ENCODE assay signal across 9 cellular contexts in genomic region chr3:39101022-39101689, GRCh38. TPM values are rescaled to one million over a fixed set of nuclear protein-coding genes. Genes with fewer than 3 reads are reported as not detected.
DNase-seq lines count a peak whose midpoint lies in the region; ATAC-seq and TF ChIP-seq lines count a peak whose summit lies in the region.
"Had no signal": no experiment of that assay in that cellular context is flagged by ENCODE, and none has a peak within 500 bp of the region (broad histone marks: within the 10 kb centered on the region; RNA-seq: fewer than 3 reads in every experiment).

No MANE protein-coding gene starts in this region.

- DNase-seq in DMS53 (lab: John Stamatoyannopoulos, UW) (peak; percentile 49), DMS53 treated with DMSO at 0.1 percent for 48 hours (lab: John Stamatoyannopoulos, UW; ENCODE audit: unreplicated experiment) (no peak), H4 (ENCODE audit: low spot score) (peak; percentile 20), NCI-H69 (lab: John Stamatoyannopoulos, UW) (peak; percentile 30), germinal center (ENCODE audit: low spot score) (peak; percentile 79), spleen (peak; percentile 85), omental fat pad (ENCODE audit: low spot score) (no peak)
- DNase-seq in activated T-cell treated with anti-CD3 and anti-CD28 coated beads, Interleukin-2, amount 50 U/mL, for 24 hours: peak; percentile 52

- TF ChIP-seq CTCF in spleen (IDR thresholded peaks at IDR 0.05 in 8 of 11, conservative IDR thresholded peaks at IDR 0.05 in 3 of 11) (peak; percentile 59 to 86 (median 76)), omental fat pad (IDR thresholded peaks at IDR 0.05) (no peak)

- H3K9me3 ChIP-seq in spleen: no peaks in the 10 kb centered on the region

- no peak overlapping the region for H3K4me3 Mint-ChIP-seq in activated T-cell treated with anti-CD3 and anti-CD28 coated beads, Interleukin-2, amount 50 U/mL, for 24 hours
- H3K4me3 Mint-ChIP-seq: activated naive CD8-positive, alpha-beta T cell had no signal

- TF ChIP-seq POLR2A in spleen (IDR thresholded peaks at IDR 0.05): no peak

- no peaks in the 10 kb centered on the region for H3K27me3 ChIP-seq in spleen (replicated peaks in 1 of 7)

- WGBS in spleen, 5 donors: 78 to 84% (median 83%) methylated on average over 5 of the region's 5 CpGs

- H3K4me1 Mint-ChIP-seq in activated T-cell treated with anti-CD3 and anti-CD28 coated beads, Interleukin-2, amount 50 U/mL, for 24 hours (ENCODE audit: low read depth): peaks cover 35% of the 10 kb centered on the region

- no peaks in the 10 kb centered on the region for H3K27me3 Mint-ChIP-seq in activated T-cell treated with anti-CD3 and anti-CD28 coated beads, Interleukin-2, amount 50 U/mL, for 24 hours
- H3K27me3 Mint-ChIP-seq: activated naive CD8-positive, alpha-beta T cell had no signal

- H3K4me3 ChIP-seq in spleen: no peak overlapping the region

- peaks cover 43% of the 10 kb centered on the region for H3K36me3 Mint-ChIP-seq in activated T-cell treated with anti-CD3 and anti-CD28 coated beads, Interleukin-2, amount 50 U/mL, for 24 hours (ENCODE audit: low read depth)

- intact Hi-C loops in spleen (cut with DNase I; ENCODE audit: low total_unique reads): loop anchor here (10.0 kb wide), 1 partner anchor 194 kb away; no protein-coding TSS in a partner anchor

- peaks cover 14 to 67% (median 38%) of the 10 kb centered on the region in 6 donors for H3K4me1 ChIP-seq in spleen

- peak overlapping the region in 2 of 8 donors; percentile 11 to 93 for H3K27ac ChIP-seq in spleen

- peaks cover 0 to 68% (median 44%) of the 10 kb centered on the region in 6 donors for H3K36me3 ChIP-seq in spleen

- no peaks in the 10 kb centered on the region for H3K9me3 Mint-ChIP-seq in activated T-cell treated with anti-CD3 and anti-CD28 coated beads, Interleukin-2, amount 50 U/mL, for 24 hours

- H3K27ac Mint-ChIP-seq in activated T-cell treated with anti-CD3 and anti-CD28 coated beads, Interleukin-2, amount 50 U/mL, for 24 hours: peak overlapping the region; percentile 65

- ATAC-seq in omental fat pad (ENCODE audit: low FRiP score): no peak

RNA-seq across cellular contexts. Expression of gene GORASP1, which starts 6.3 kb away (rescaled TPM):
- total RNA-seq in H4 (2014; rRNA removed; shearing (Covaris generic)): 12.3 and 24.4 TPM in 2 replicates
- total RNA-seq in spleen (10 to 100 TPM; 47.3 to 74.5 (median 65.5) TPM), omental fat pad (10 to 100 TPM; 38.7 to 56.4 (median 51.0) TPM)
- 10 to 100 TPM; 20.6 to 35.5 (median 26.3) TPM for polyA plus RNA-seq in spleen

RNA-seq across cellular contexts. Expression of gene TTC21A, which starts 6.3 kb away (rescaled TPM):
- 0.25 and 0.35 TPM in 2 replicates for total RNA-seq in H4 (2014; rRNA removed; shearing (Covaris generic))
- 10 to 100 TPM; 11.6 to 17.5 (median 13.2) TPM for total RNA-seq in spleen
- polyA plus RNA-seq in spleen: 10 to 100 TPM; 15.2 to 34.3 (median 18.6) TPM
- total RNA-seq in omental fat pad: 1 to 10 TPM; 2.6 to 9.9 (median 2.9) TPM

RNA-seq across cellular contexts. Expression of gene WDR48, which starts 49.3 kb away (rescaled TPM):
- 11.3 and 18.7 TPM in 2 replicates for total RNA-seq in H4 (2014; rRNA removed; shearing (Covaris generic))
- total RNA-seq in spleen (10 to 100 TPM; 32.7 to 45.0 (median 36.9) TPM), omental fat pad (10 to 100 TPM; 16.7 to 37.2 (median 22.7) TPM)
- 10 to 100 TPM; 11.1 to 13.4 (median 12.7) TPM for polyA plus RNA-seq in spleen

RNA-seq across cellular contexts. Expression of gene SCN11A, which starts 49.4 kb away (rescaled TPM):
- not detected in 2 replicates for total RNA-seq in H4 (2014; rRNA removed; shearing (Covaris generic))
- 1 to 10 TPM in 6 of 7 donors, under 1 TPM in 1; 0.65 to 6.0 (median 3.4) TPM for total RNA-seq in spleen
- polyA plus RNA-seq in spleen: 1 to 10 TPM in 2 of 3 donors, under 1 TPM in 1; 0.26 to 2.6 (median 1.5) TPM
- under 1 TPM; 0.31 to 0.63 (median 0.46) TPM for total RNA-seq in omental fat pad

RNA-seq across cellular contexts. Expression of gene CSRNP1, which starts 52.2 kb away (rescaled TPM):
- 3.8 and 4.3 TPM in 2 replicates for total RNA-seq in H4 (2014; rRNA removed; shearing (Covaris generic))
- total RNA-seq in spleen: 10 to 100 TPM; 18.2 to 57.0 (median 34.6) TPM
- polyA plus RNA-seq in spleen: 10 to 100 TPM in 2 of 3 donors, 1 to 10 TPM in 1; 7.1 to 15.1 (median 10.2) TPM
- 100 to 1,000 TPM in 2 of 4 donors, 10 to 100 TPM in 2; 52.0 to 321 (median 90.8) TPM for total RNA-seq in omental fat pad

Comparison
In these comparisons a context has a peak if more than half of its experiments do, and no peak if none do; other contexts are left out.
1. DNase-seq: peak in DMS53 (single experiment), H4 (single experiment), NCI-H69 (single experiment), activated T-cell treated with anti-CD3 and anti-CD28 coated beads, Interleukin-2, amount 50 U/mL, for 24 hours (single experiment), germinal center (single experiment) and spleen (single experiment); none in DMS53 treated with DMSO at 0.1 percent for 48 hours (single experiment) and omental fat pad (single experiment).
2. CTCF ChIP-seq: peak in spleen (11 of 11); none in omental fat pad (0 of 3).